Comparison of ENCODE assay signal across 16 cellular contexts in genomic region chr5:14435481-14435880, GRCh38.
DNase-seq lines count a peak whose midpoint lies in the region; ATAC-seq and TF ChIP-seq lines count a peak whose summit lies in the region.
"Had no signal": no experiment of that assay in that cellular context is flagged by ENCODE, and none has a peak within 500 bp of the region (broad histone marks: within the 10 kb centered on the region; RNA-seq: fewer than 3 reads in every experiment).

No MANE protein-coding gene starts in this region.

- WGBS in trophoblast cell (ENCODE audit: extremely low coverage, insufficient coverage, insufficient read length) = no CpG with 5 or more reads among the region's 2 CpGs

- H3K4me2 ChIP-seq in trophoblast cell (ENCODE audit: low read length) = no peak overlapping the region

- no peak overlapping the region for H3K27ac ChIP-seq in trophoblast cell (ENCODE audit: low read depth, low read length)

- H3K27ac Mint-ChIP-seq in HFFc6 = peak overlapping the region; percentile 79
- H3K27ac Mint-ChIP-seq in naive thymus-derived CD8-positive, alpha-beta T cell = no peak overlapping the region
- H3K27ac Mint-ChIP-seq: CD8-positive, alpha-beta T cell had no signal

- no peaks in the 10 kb centered on the region for H3K79me2 ChIP-seq in trophoblast cell (ENCODE audit: control insufficient read depth, insufficient read depth, low read length, poor library complexity)

- H2BK5ac ChIP-seq in trophoblast cell (ENCODE audit: low read depth, low read length, poor library complexity) = no peak overlapping the region

- H3K9me3 ChIP-seq in trophoblast cell (ENCODE audit: insufficient read depth, low read depth, low read length) = no peaks in the 10 kb centered on the region
- H3K9me3 ChIP-seq in MG63 = no peaks in the 10 kb centered on the region

- no peak overlapping the region for H2BK120ac ChIP-seq in trophoblast cell (ENCODE audit: insufficient read depth, low read length, poor library complexity)

- H3K14ac ChIP-seq in trophoblast cell (ENCODE audit: low read length) = no peak overlapping the region

- no peak overlapping the region for H2AFZ ChIP-seq in trophoblast cell (ENCODE audit: insufficient read depth, low read length, poor library complexity)

- H3K9ac ChIP-seq in trophoblast cell (ENCODE audit: low read length) = no peak overlapping the region

- H3K23ac ChIP-seq in trophoblast cell (ENCODE audit: low read length) = no peak overlapping the region

- H3K9me3 Mint-ChIP-seq in HFFc6 = peaks cover 4% of the 10 kb centered on the region; the same call in 1 of the 2 replicates
- H3K9me3 Mint-ChIP-seq in naive thymus-derived CD8-positive, alpha-beta T cell = peaks cover 0 to 5% (median 0%) of the 10 kb centered on the region in 9 donors
- H3K9me3 Mint-ChIP-seq: CD8-positive, alpha-beta T cell had no signal

- H3K4me3 Mint-ChIP-seq in HFFc6 = peak overlapping the region; percentile 14; the same call in 1 of the 2 replicates
- no peak overlapping the region for H3K4me3 Mint-ChIP-seq in naive thymus-derived CD8-positive, alpha-beta T cell
- H3K4me3 Mint-ChIP-seq: CD8-positive, alpha-beta T cell had no signal

- H4K8ac ChIP-seq in trophoblast cell (ENCODE audit: low read depth, low read length) = no peak overlapping the region

- POLR2A ChIA-PET in naive thymus-derived CD8-positive, alpha-beta T cell (lab: Charles Lee) = no interaction called here

- peaks cover 91% of the 10 kb centered on the region for H3K4me1 Mint-ChIP-seq in HFFc6 (ENCODE audit: low read depth)
- H3K4me1 Mint-ChIP-seq in naive thymus-derived CD8-positive, alpha-beta T cell = peaks cover 5 to 12% (median 11%) of the 10 kb centered on the region in 4 donors

- DNase-seq in HFFc6 = no peak
- peak; percentile 68 for DNase-seq in fibroblast of the aortic adventitia (ENCODE audit: low read depth)
- DNase-seq in trophoblast cell = peak; percentile 29 to 83
- no peak for DNase-seq in AG20443 (ENCODE audit: low spot score)
- no peak for DNase-seq in MG63
- no peak for DNase-seq in naive thymus-derived CD8-positive, alpha-beta T cell
- DNase-seq: ACHN; CD8-positive, alpha-beta T cell; DND-41; H7; MV-4-11; NCI-H1417 treated with DMSO at 0.1 percent for 48 hours; NCI-H2081 treated with DMSO at 0.1 percent for 48 hours; NCI-H2227 treated with DMSO at 0.1 percent for 48 hours had no signal

- H3K4me3 ChIP-seq in fibroblast of the aortic adventitia (ENCODE audit: low read depth, low read length) (no peak overlapping the region), trophoblast cell (ENCODE audit: low read depth, low read length) (no peak overlapping the region), MG63 (no peak overlapping the region)

- no peak overlapping the region for H4K91ac ChIP-seq in trophoblast cell (ENCODE audit: low read depth, low read length)

- ATAC-seq in SK-N-SH treated with all-trans-retinoic acid at 6 μM for 48 hours = peak; percentile 6; the same call in 2 of the 3 replicates
- ATAC-seq in naive thymus-derived CD8-positive, alpha-beta T cell = no peak
- ATAC-seq: CD8-positive, alpha-beta T cell; Right ventricle myocardium inferior had no signal

- H3K4ac ChIP-seq in trophoblast cell (ENCODE audit: low read depth, low read length) = no peak overlapping the region

- H3K36me3 Mint-ChIP-seq in HFFc6 (ENCODE audit: low read depth) = peaks cover 58% of the 10 kb centered on the region
- no peaks in the 10 kb centered on the region for H3K36me3 Mint-ChIP-seq in naive thymus-derived CD8-positive, alpha-beta T cell
- H3K36me3 Mint-ChIP-seq: CD8-positive, alpha-beta T cell had no signal

- H3K36me3 ChIP-seq in trophoblast cell (ENCODE audit: control insufficient read depth in 1 of 2, insufficient read depth in 2 of 2, low read length in 2 of 2) = peaks cover 7 to 17% of the 10 kb centered on the region in 2 experiments
- H3K36me3 ChIP-seq in MG63 = peaks cover 87% of the 10 kb centered on the region

- peaks cover 4 to 6% of the 10 kb centered on the region in 2 experiments for H3K4me1 ChIP-seq in trophoblast cell (ENCODE audit: control insufficient read depth in 1 of 2, insufficient read depth in 2 of 2, low read length in 2 of 2)

- H3K18ac ChIP-seq in trophoblast cell (ENCODE audit: low read length) = no peak overlapping the region

- peaks cover 4% of the 10 kb centered on the region for H3K79me1 ChIP-seq in trophoblast cell (ENCODE audit: low read length)

- no peak for TF ChIP-seq CTCF in HFFc6 (IDR thresholded peaks at IDR 0.05)
- TF ChIP-seq CTCF in fibroblast of the aortic adventitia (IDR thresholded peaks at IDR 0.05; ENCODE audit: insufficient read depth, low read length) = no peak

- H3K27me3 Mint-ChIP-seq in HFFc6 (ENCODE audit: insufficient read depth) = peaks cover 29% of the 10 kb centered on the region
- no peaks in the 10 kb centered on the region for H3K27me3 Mint-ChIP-seq in naive thymus-derived CD8-positive, alpha-beta T cell

- H4K12ac ChIP-seq in trophoblast cell (ENCODE audit: low read depth, low read length) = no peak overlapping the region

- H2AK5ac ChIP-seq in trophoblast cell (ENCODE audit: low read length) = no peak overlapping the region

- no peaks in the 10 kb centered on the region for H3K27me3 ChIP-seq in trophoblast cell (ENCODE audit: insufficient read depth, low read length)
- H3K27me3 ChIP-seq in MG63 = no peaks in the 10 kb centered on the region

- no peak overlapping the region for H2BK12ac ChIP-seq in trophoblast cell (ENCODE audit: low read length)

TF ChIP-seq in SK-N-SH treated with all-trans-retinoic acid at 6 μM for 48 hours, 23 proteins besides CTCF, POLR2A, EP300 and RAD21:
- TF ChIP-seq PPARA (CRISPR knock-in tag; IDR thresholded peaks at IDR 0.05; ENCODE audit: borderline replicate concordance) (no peak), TOX (CRISPR knock-in tag; IDR thresholded peaks at IDR 0.05; ENCODE audit: borderline replicate concordance) (no peak), ZFP3 (CRISPR knock-in tag; IDR thresholded peaks at IDR 0.05) (no peak), ZC3H10 (CRISPR knock-in tag; IDR thresholded peaks at IDR 0.05) (no peak), BACH2 (CRISPR knock-in tag; IDR thresholded peaks at IDR 0.05; ENCODE audit: borderline replicate concordance) (no peak), ZNF70 (CRISPR knock-in tag; IDR thresholded peaks at IDR 0.05) (no peak), ISL1 (CRISPR knock-in tag; IDR thresholded peaks at IDR 0.05) (no peak), ESRRG (CRISPR knock-in tag; IDR thresholded peaks at IDR 0.05) (no peak), ARNTL (CRISPR knock-in tag; IDR thresholded peaks at IDR 0.05; ENCODE audit: borderline replicate concordance, low read depth) (no peak), ZFP30 (CRISPR knock-in tag; IDR thresholded peaks at IDR 0.05) (no peak), OSR1 (CRISPR knock-in tag; IDR thresholded peaks at IDR 0.05) (no peak), CSDC2 (CRISPR knock-in tag; IDR thresholded peaks at IDR 0.05) (no peak), POU6F1 (CRISPR knock-in tag; IDR thresholded peaks at IDR 0.05; ENCODE audit: borderline replicate concordance, low read depth) (no peak), ZNF565 (CRISPR knock-in tag; conservative IDR thresholded peaks at IDR 0.05; ENCODE audit: low read depth) (no peak), ZNF8 (CRISPR knock-in tag; IDR thresholded peaks at IDR 0.05) (no peak), CREB5 (CRISPR knock-in tag; IDR thresholded peaks at IDR 0.05; ENCODE audit: low read depth) (no peak)

Comparison
In these comparisons a context has a peak if more than half of its experiments do, and no peak if none do; other contexts are left out.
1. DNase-seq: peak in fibroblast of the aortic adventitia (single experiment) and trophoblast cell (2 of 2); none in HFFc6 (single experiment), AG20443 (single experiment), MG63 (single experiment) and naive thymus-derived CD8-positive, alpha-beta T cell (0 of 10).